Comparison of ENCODE assay signal across 8 cellular contexts in the genomic region with DNA sequence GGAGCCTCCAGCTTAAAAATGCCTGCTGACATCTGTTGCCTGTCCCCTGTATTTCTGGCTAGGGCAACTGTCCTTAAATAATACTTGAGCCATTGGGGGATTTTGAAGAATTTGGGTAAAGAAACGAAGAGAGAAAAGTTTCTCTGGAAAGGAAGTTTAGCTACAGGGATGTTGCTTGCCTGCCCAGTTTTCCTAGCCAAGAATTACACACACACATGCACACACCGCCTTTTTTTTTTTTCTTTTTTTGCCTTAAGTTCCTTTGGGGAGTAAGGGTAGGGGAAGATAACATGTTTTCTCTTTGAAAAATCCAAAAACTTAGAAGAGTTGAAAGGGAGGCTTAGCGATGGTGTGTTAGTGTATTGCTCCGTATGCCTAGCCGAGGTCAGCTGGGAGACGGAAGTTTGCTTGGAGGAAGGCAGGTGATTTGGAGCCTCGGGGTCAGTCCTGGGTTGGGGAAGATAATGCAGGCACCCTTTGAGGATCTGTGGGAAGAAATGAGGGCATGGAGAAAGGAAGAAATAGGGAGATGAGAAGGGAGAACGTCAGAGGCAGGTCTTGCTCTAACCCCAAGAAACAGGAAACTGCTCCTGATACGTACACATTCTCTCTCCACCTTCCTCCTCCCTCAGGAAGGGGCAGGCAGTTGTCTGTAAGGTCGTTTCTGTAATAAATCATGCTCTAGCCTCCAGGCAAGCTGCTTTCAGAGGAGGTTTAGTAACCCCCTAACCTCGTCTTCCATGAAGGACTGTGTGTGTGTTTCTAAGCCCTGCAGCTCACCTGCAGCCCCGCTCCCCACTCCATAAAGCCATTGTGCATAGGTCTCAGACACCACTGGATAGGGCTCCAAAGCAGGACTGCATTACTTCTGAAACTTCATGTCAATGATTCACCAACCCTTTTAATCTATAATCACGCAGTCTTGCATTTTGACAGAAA. TPM values are rescaled to one million over a fixed set of nuclear protein-coding genes. Genes with fewer than 3 reads are reported as not detected.
DNase-seq lines count a peak whose midpoint lies in the region; ATAC-seq and TF ChIP-seq lines count a peak whose summit lies in the region.

No MANE protein-coding gene starts in this region.

- H4K8ac ChIP-seq in trophoblast cell (ENCODE audit: low read depth, low read length) = no peak overlapping the region

- H2AFZ ChIP-seq in fibroblast of lung (ENCODE audit: low read length) = no peak overlapping the region
- no peak overlapping the region for H2AFZ ChIP-seq in trophoblast cell (ENCODE audit: insufficient read depth, low read length, poor library complexity)

- no peaks in the 10 kb centered on the region for H3K27me3 ChIP-seq in fibroblast of lung (ENCODE audit: control insufficient read depth, insufficient read depth, low read length)
- H3K27me3 ChIP-seq in trophoblast cell (ENCODE audit: insufficient read depth, low read length) = no peaks in the 10 kb centered on the region

- no peak overlapping the region for H3K4ac ChIP-seq in trophoblast cell (ENCODE audit: low read depth, low read length)

- DNase-seq in ELF-1 (ENCODE audit: low read depth, low spot score) = peak; percentile 76
- DNase-seq in NCI-H69 (lab: John Stamatoyannopoulos, UW) = peak; percentile 78
- DNase-seq in fibroblast of lung (ENCODE audit: low read depth in 2 of 2) = peak in 1 of 2 donors; percentile 28
- DNase-seq in trophoblast cell = peak in 1 of 2 donors; percentile 33
- DNase-seq in NCI-H2171 (lab: John Stamatoyannopoulos, UW) = no peak
- no peak for DNase-seq in NCI-H2107 treated with DMSO at 0.1 percent for 48 hours (lab: John Stamatoyannopoulos, UW; ENCODE audit: unreplicated experiment)
- no peak for DNase-seq in putamen (ENCODE audit: low spot score)

- H3K18ac ChIP-seq in trophoblast cell (ENCODE audit: low read length) = no peak overlapping the region

- no peak overlapping the region for H3K14ac ChIP-seq in trophoblast cell (ENCODE audit: low read length)

- no peak overlapping the region for H2AK5ac ChIP-seq in trophoblast cell (ENCODE audit: low read length)

- peaks cover 90% of the 10 kb centered on the region for H3K79me2 ChIP-seq in fibroblast of lung (ENCODE audit: control insufficient read depth, insufficient read depth, low read length)
- H3K79me2 ChIP-seq in trophoblast cell (ENCODE audit: control insufficient read depth, insufficient read depth, low read length, poor library complexity) = peaks cover 31% of the 10 kb centered on the region

- WGBS in trophoblast cell (ENCODE audit: extremely low coverage, insufficient coverage, insufficient read length) = no CpG with 5 or more reads among the region's 13 CpGs

- H3K9me3 ChIP-seq in fibroblast of lung (ENCODE audit: control insufficient read depth, insufficient read depth, low read depth, low read length) = no peaks in the 10 kb centered on the region
- H3K9me3 ChIP-seq in trophoblast cell (ENCODE audit: insufficient read depth, low read depth, low read length) = no peaks in the 10 kb centered on the region

- H3K27ac ChIP-seq in fibroblast of lung (ENCODE audit: insufficient read depth, low read length) (peak overlapping the region; percentile 1), trophoblast cell (ENCODE audit: low read depth, low read length) (peak overlapping the region; percentile 82)

- no peak overlapping the region for H2BK12ac ChIP-seq in trophoblast cell (ENCODE audit: low read length)

- no peak overlapping the region for H4K12ac ChIP-seq in trophoblast cell (ENCODE audit: low read depth, low read length)

- H3K4me3 ChIP-seq in fibroblast of lung (replicated peaks in 1 of 4; ENCODE audit: control extremely low read depth in 1 of 4, insufficient read depth in 1 of 4, low read depth in 3 of 4, low read length in 4 of 4) = peak overlapping the region in 1 of 4 experiments; percentile 8
- no peak overlapping the region for H3K4me3 ChIP-seq in trophoblast cell (ENCODE audit: low read depth, low read length)

- H3K4me2 ChIP-seq in fibroblast of lung (ENCODE audit: extremely low read depth, insufficient read depth, low read length) (no peak overlapping the region), trophoblast cell (ENCODE audit: low read length) (peak overlapping the region; percentile 76)

- no peaks in the 10 kb centered on the region for H3K36me3 ChIP-seq in fibroblast of lung (ENCODE audit: control insufficient read depth, insufficient read depth, low read length)
- H3K36me3 ChIP-seq in trophoblast cell (ENCODE audit: control insufficient read depth in 1 of 2, insufficient read depth in 2 of 2, low read length in 2 of 2) = peaks cover 2 to 3% of the 10 kb centered on the region in 2 experiments

- H3K23ac ChIP-seq in trophoblast cell (ENCODE audit: low read length) = no peak overlapping the region

- H4K91ac ChIP-seq in trophoblast cell (ENCODE audit: low read depth, low read length) = no peak overlapping the region

- ATAC-seq in HG03108 (IDR thresholded peaks at IDR 0.05; ENCODE audit: unreplicated experiment) = no peak

- H3K9ac ChIP-seq in fibroblast of lung (ENCODE audit: insufficient read depth, low read length) = no peak overlapping the region
- no peak overlapping the region for H3K9ac ChIP-seq in trophoblast cell (ENCODE audit: low read length)

- H3K4me1 ChIP-seq in fibroblast of lung (ENCODE audit: control insufficient read depth, extremely low read depth, insufficient read depth, low read length) (peaks cover 40% of the 10 kb centered on the region), trophoblast cell (ENCODE audit: control insufficient read depth in 1 of 2, insufficient read depth in 2 of 2, low read length in 2 of 2) (peaks cover 25 to 34% of the 10 kb centered on the region in 2 experiments)

- H2BK5ac ChIP-seq in trophoblast cell (ENCODE audit: low read depth, low read length, poor library complexity) = peak overlapping the region; percentile 50

- no peak for TF ChIP-seq CTCF in fibroblast of lung (conservative IDR thresholded peaks at IDR 0.05 in 1 of 2, IDR thresholded peaks at IDR 0.05 in 1 of 2; ENCODE audit: low read depth in 1 of 2, low read length in 2 of 2)

- H3K79me1 ChIP-seq in trophoblast cell (ENCODE audit: low read length) = peaks cover under 1% of the 10 kb centered on the region

- no peak overlapping the region for H2BK120ac ChIP-seq in trophoblast cell (ENCODE audit: insufficient read depth, low read length, poor library complexity)

- no peaks in the 10 kb centered on the region for H4K20me1 ChIP-seq in fibroblast of lung (ENCODE audit: control insufficient read depth, extremely low read depth, insufficient read depth, low read length)

RNA-seq across cellular contexts. Expression of a gene that starts 10.5 kb away (rescaled TPM):
- total RNA-seq in fibroblast of lung = 12.1 and 12.4 TPM in 2 replicates
- 16.3 and 18.9 TPM in 2 replicates for polyA plus RNA-seq in fibroblast of lung
- polyA plus RNA-seq in fibroblast of lung (2012) = 11.2 and 14.3 TPM in 2 replicates
- 11.0 and 13.6 TPM in 2 replicates for polyA minus RNA-seq in fibroblast of lung (ENCODE audit: low replicate concordance)
- 26.3 and 28.6 TPM in 2 replicates for polyA plus RNA-seq in trophoblast cell (2013)

Comparison
In these comparisons a context has a peak if more than half of its experiments do, and no peak if none do; other contexts are left out.
1. DNase-seq: peak in ELF-1 (single experiment) and NCI-H69 (single experiment); none in NCI-H2171 (single experiment), NCI-H2107 treated with DMSO at 0.1 percent for 48 hours (single experiment) and putamen (single experiment).